Comparison of ENCODE assay signal across 10 cellular contexts in genomic region chr1:30977105-30977504, GRCh38.
A peak's percentile ranks its signal among the peaks of the same experiment; 100 is the strongest.
DNase-seq lines count a peak whose midpoint lies in the region; ATAC-seq, FAIRE-seq and TF ChIP-seq lines count a peak whose summit lies in the region.
"Had no signal": no experiment of that assay in that cellular context is flagged by ENCODE, and none has a peak within 500 bp of the region (broad histone marks: within the 10 kb centered on the region; RNA-seq: fewer than 3 reads in every experiment).

No MANE protein-coding gene starts in this region.

- H3K36me3 ChIP-seq in HepG2 (replicated peaks in 1 of 2; ENCODE audit: control insufficient read depth in 1 of 2, insufficient read depth in 2 of 2, low read length in 2 of 2) = peaks cover 12 to 63% of the 10 kb centered on the region in 2 experiments
- peaks cover 0 to 53% (median 16%) of the 10 kb centered on the region in 4 donors for H3K36me3 ChIP-seq in right lobe of liver
- peaks cover 40 to 57% of the 10 kb centered on the region in 2 experiments for H3K36me3 ChIP-seq in SK-N-SH (replicated peaks in 1 of 2; ENCODE audit: control insufficient read depth in 1 of 2, insufficient read depth in 2 of 2, low read length in 1 of 2)
- H3K36me3 ChIP-seq in thyroid gland = peaks cover 12 to 17% of the 10 kb centered on the region in 2 donors

- FAIRE-seq in HepG2 (lab: Jason Lieb, UNC) (no peak), HTR-8/SVneo (lab: Jason Lieb, UNC) (no peak)

- no peak overlapping the region for H2AFZ ChIP-seq in HepG2 (ENCODE audit: low read length)
- H2AFZ ChIP-seq in SK-N-SH (ENCODE audit: low read depth) = no peak overlapping the region

- TF ChIP-seq CTCF in HepG2 (CRISPR knock-in tag; IDR thresholded peaks at IDR 0.05) (no peak), right lobe of liver (IDR thresholded peaks at IDR 0.05) (no peak), SK-N-SH (IDR thresholded peaks at IDR 0.05) (peak; percentile 40; the same call in 1 of the 2 replicates), thyroid gland (IDR thresholded peaks at IDR 0.05) (no peak)

- no peaks in the 10 kb centered on the region for H3K9me2 ChIP-seq in SK-N-SH

- H3K4me1 ChIP-seq in HepG2 (ENCODE audit: insufficient read depth, low read length) = peaks cover 49% of the 10 kb centered on the region
- H3K4me1 ChIP-seq in right lobe of liver = peaks cover 0 to 5% (median 2%) of the 10 kb centered on the region in 4 donors
- H3K4me1 ChIP-seq in SK-N-SH (ENCODE audit: control insufficient read depth in 1 of 2, insufficient read depth in 2 of 2, low read depth in 1 of 2, low read length in 1 of 2) = peaks cover 6 to 17% of the 10 kb centered on the region in 2 experiments
- peaks cover 4 to 22% of the 10 kb centered on the region in 2 donors for H3K4me1 ChIP-seq in thyroid gland

- H3K79me2 ChIP-seq in HepG2 (ENCODE audit: insufficient read depth, low read length) (peaks cover 55% of the 10 kb centered on the region), SK-N-SH (ENCODE audit: insufficient read depth) (peaks cover 91% of the 10 kb centered on the region)

- 90% methylated on average over 5 of the region's 5 CpGs for WGBS in HepG2 (ENCODE audit: low lambda C conversion rate)
- WGBS in right lobe of liver (ENCODE audit: insufficient coverage, low coverage, low lambda C conversion rate, missing lambda C conversion rate) = 85% methylated on average over 2 of the region's 5 CpGs
- WGBS in SK-N-SH (ENCODE audit: low lambda C conversion rate) = 90% methylated on average over 5 of the region's 5 CpGs
- WGBS in thyroid gland, 2 donors = 86 to 94% methylated on average over 5 of the region's 5 CpGs

- H4K20me1 ChIP-seq in HepG2 (ENCODE audit: insufficient read depth, low read length) (peaks cover 65% of the 10 kb centered on the region), SK-N-SH (ENCODE audit: insufficient read depth) (peaks cover 25% of the 10 kb centered on the region)

- TF ChIP-seq POLR2A in HepG2 (IDR thresholded peaks at IDR 0.05; ENCODE audit: insufficient read depth in 1 of 2, low read depth in 2 of 2, low read length in 2 of 2) = no peak
- TF ChIP-seq POLR2A in right lobe of liver (IDR thresholded peaks at IDR 0.05) = no peak
- no peak for TF ChIP-seq POLR2A in thyroid gland (IDR thresholded peaks at IDR 0.05)

- TF ChIP-seq RAD21 in HepG2 (CRISPR knock-in tag; IDR thresholded peaks at IDR 0.05) (no peak), SK-N-SH (IDR thresholded peaks at IDR 0.05; ENCODE audit: low read length) (no peak)

- no TSS peak for BruUV-seq in HepG2 (replicated peaks; lab: Mats Ljungman, UMichigan)

- H3F3A ChIP-seq in SK-N-SH (replicated peaks; ENCODE audit: insufficient read depth) = peaks cover 9% of the 10 kb centered on the region

- in situ Hi-C loops in HepG2 (cut with HindIII; ENCODE audit: extremely low pct_ligation_motif_present, low pct_unique_long_range_greater_than_20kb) = no loop called here

- H3K4me2 ChIP-seq in HepG2 (ENCODE audit: low read depth, low read length) (no peak overlapping the region), SK-N-SH (peak overlapping the region; percentile 20; the same call in 1 of the 2 replicates)

- H3K9ac ChIP-seq in HepG2 (ENCODE audit: insufficient read depth, low read depth, low read length) (no peak overlapping the region), SK-N-SH (no peak overlapping the region)

- CTCF ChIA-PET in HepG2 (lab: Yijun Ruan, JAX; ENCODE audit: low intra/inter-chr PET ratio, low total read pairs) (no interaction called here), SK-N-SH (lab: Yijun Ruan, JAX) (interaction anchor here (1.1 to 2.5 kb wide), 2 partner anchors 14 to 54 kb away, joined by 3 to 5 read pairs; no protein-coding TSS in a partner anchor)

- no peak overlapping the region for H3K27ac ChIP-seq in HepG2 (ENCODE audit: extremely low read length, insufficient read depth, low read length)
- H3K27ac ChIP-seq in right lobe of liver = no peak overlapping the region
- H3K27ac ChIP-seq in SK-N-SH (ENCODE audit: low read depth in 2 of 2, low read length in 1 of 2) = peak overlapping the region; percentile 35 to 47; a peak in 2 of 4 replicates
- H3K27ac ChIP-seq in thyroid gland = no peak overlapping the region

- no peaks in the 10 kb centered on the region for H3K9me3 ChIP-seq in HepG2 (ENCODE audit: low read length)
- H3K9me3 ChIP-seq in right lobe of liver = no peaks in the 10 kb centered on the region
- H3K9me3 ChIP-seq in SK-N-SH = no peaks in the 10 kb centered on the region
- H3K9me3 ChIP-seq in thyroid gland = no peaks in the 10 kb centered on the region

- H3K4me3 ChIP-seq in HepG2 (replicated peaks in 1 of 3; ENCODE audit: insufficient read depth in 1 of 3, low read depth in 2 of 3, low read length in 3 of 3) = no peak overlapping the region
- H3K4me3 ChIP-seq in right lobe of liver = no peak overlapping the region
- no peak overlapping the region for H3K4me3 ChIP-seq in SK-N-SH (ENCODE audit: low read depth in 2 of 2, low read length in 1 of 2)
- no peak overlapping the region for H3K4me3 ChIP-seq in thyroid gland (replicated peaks in 1 of 3)
- H3K4me3 ChIP-seq: dorsolateral prefrontal cortex had no signal

- POLR2A ChIA-PET in HepG2 (lab: Yijun Ruan, JAX) = no interaction called here
- POLR2A ChIA-PET in SK-N-SH (lab: Yijun Ruan, JAX) = no interaction called here

- ATAC-seq in HepG2 = peak; percentile 68
- no peak for ATAC-seq in right lobe of liver
- peak; percentile 37 for ATAC-seq in left ventricle myocardium superior

- intact Hi-C loops in HepG2 (cut with micrococcal nuclease; ENCODE audit: unreplicated experiment) (no loop called here), right lobe of liver (cut with DNase I) (no loop called here), left ventricle myocardium superior (cut with micrococcal nuclease) (loop anchor here (5.0 to 10.0 kb wide), 2 partner anchors 50 to 88 kb away; partner anchors contain the start of gene PUM1), thyroid gland (cut with DNase I) (no loop called here), posterior vena cava (cut with DNase I) (no loop called here)

- no peaks in the 10 kb centered on the region for H3K27me3 ChIP-seq in HepG2 (ENCODE audit: control insufficient read depth in 1 of 2, insufficient read depth in 2 of 2, low read length in 2 of 2)
- H3K27me3 ChIP-seq in right lobe of liver = no peaks in the 10 kb centered on the region
- H3K27me3 ChIP-seq in SK-N-SH (ENCODE audit: insufficient read depth) = no peaks in the 10 kb centered on the region
- no peaks in the 10 kb centered on the region for H3K27me3 ChIP-seq in thyroid gland
- H3K27me3 ChIP-seq: dorsolateral prefrontal cortex had no signal

- no peak for TF ChIP-seq EP300 in HepG2 (IDR thresholded peaks at IDR 0.05; ENCODE audit: low read depth in 2 of 2, low read length in 2 of 2)
- no peak for TF ChIP-seq EP300 in HepG2 (CRISPR knock-in tag; IDR thresholded peaks at IDR 0.05; ENCODE audit: borderline replicate concordance)
- TF ChIP-seq EP300 in SK-N-SH (IDR thresholded peaks at IDR 0.05; ENCODE audit: borderline replicate concordance in 1 of 2, low read depth in 1 of 2, low read length in 1 of 2) = no peak

- DNase-seq in HepG2 (ENCODE audit: low spot score) = peak; percentile 27
- no peak for DNase-seq in right lobe of liver
- no peak for DNase-seq in SK-N-SH
- no peak for DNase-seq in left ventricle myocardium superior
- no peak for DNase-seq in thyroid gland
- no peak for DNase-seq in RPMI8226
- no peak for DNase-seq in HTR-8/SVneo (ENCODE audit: insufficient read length, low spot score)
- DNase-seq in posterior vena cava (ENCODE audit: low spot score) = no peak
- DNase-seq: dorsolateral prefrontal cortex, trophoblast cell had no signal

TF ChIP-seq in HepG2, 621 proteins besides CTCF, POLR2A, EP300 and RAD21 (continues in another document):
- peak; percentile 9; the same call in 1 of the 2 replicates for TF ChIP-seq HNF4A (CRISPR knock-in tag; IDR thresholded peaks at IDR 0.05)

TF ChIP-seq in SK-N-SH, 30 proteins besides CTCF, POLR2A, EP300 and RAD21:
- no peak for TF ChIP-seq TEAD4 (IDR thresholded peaks at IDR 0.05; ENCODE audit: borderline replicate concordance, insufficient read depth)
- TF ChIP-seq GABPA (IDR thresholded peaks at IDR 0.05; ENCODE audit: low read depth) = no peak
- no peak for TF ChIP-seq MEF2A (IDR thresholded peaks at IDR 0.05; ENCODE audit: borderline replicate concordance, low read depth)
- TF ChIP-seq SMC3 (IDR thresholded peaks at IDR 0.05; ENCODE audit: low read depth, low read length) = no peak
- no peak for TF ChIP-seq ELF1 (IDR thresholded peaks at IDR 0.05)
- no peak for TF ChIP-seq FOSL2 (IDR thresholded peaks at IDR 0.05; ENCODE audit: borderline replicate concordance, low read depth)
- no peak for TF ChIP-seq TAF1 (IDR thresholded peaks at IDR 0.05; ENCODE audit: borderline replicate concordance, low read depth, low read length)
- TF ChIP-seq EZH2phosphoT487 (IDR thresholded peaks at IDR 0.05; ENCODE audit: borderline replicate concordance, low read depth) = no peak
- TF ChIP-seq SIN3A (IDR thresholded peaks at IDR 0.05; ENCODE audit: borderline replicate concordance, low read depth, low read length) = no peak

Comparison
In these comparisons a context has a peak if more than half of its experiments do, and no peak if none do; other contexts are left out.
1. ATAC-seq: peak in HepG2 (single experiment) and left ventricle myocardium superior (single experiment); none in right lobe of liver (0 of 4).
2. H3K27ac ChIP-seq: peak in SK-N-SH (2 of 2); none in HepG2 (single experiment), right lobe of liver (0 of 3) and thyroid gland (0 of 3).
3. Of the 25 proteins assayed by ChIP-seq in both HepG2 and SK-N-SH: peak only in HepG2: none; only in SK-N-SH: CTCF; in both: none; in neither: 24.